ENCODE assay signal across 10 cellular contexts in the genomic region with DNA sequence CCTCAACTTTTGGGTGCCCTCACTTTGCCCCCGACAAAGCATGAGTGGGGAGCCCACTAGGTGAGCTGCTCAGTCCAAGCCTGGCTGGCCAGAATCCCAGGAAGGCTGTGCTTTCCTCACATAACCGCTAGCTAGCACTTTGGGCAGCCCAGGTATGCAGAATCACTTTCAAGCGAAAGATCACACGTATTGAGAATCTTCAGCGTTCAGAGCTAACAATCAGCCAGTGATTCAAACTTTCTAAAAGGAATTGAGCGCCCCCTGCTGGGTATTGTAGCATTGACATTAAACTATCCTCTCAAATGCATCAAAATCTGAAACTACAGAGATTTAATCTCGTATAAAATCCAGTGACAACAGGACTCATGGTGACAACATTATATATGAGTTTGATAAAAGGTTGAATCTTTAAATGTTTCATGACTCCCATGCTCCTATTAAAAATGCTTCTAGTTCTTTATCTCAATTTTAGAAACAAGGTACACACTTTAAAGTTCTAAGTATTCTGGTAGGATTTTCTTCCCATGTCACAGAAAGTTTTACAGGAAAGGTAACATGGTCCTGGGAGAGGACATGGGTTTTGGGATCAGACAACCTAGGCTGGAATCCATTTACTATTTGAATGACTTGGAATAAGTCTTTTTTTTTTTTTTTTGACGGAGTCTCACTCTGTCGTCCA.
DNase-seq lines count a peak whose midpoint lies in the region; FAIRE-seq and TF ChIP-seq lines count a peak whose summit lies in the region.
"Had no signal": no experiment of that assay in that cellular context is flagged by ENCODE, and none has a peak within 500 bp of the region (broad histone marks: within the 10 kb centered on the region; RNA-seq: fewer than 3 reads in every experiment).

No MANE protein-coding gene starts in this region.

- H3K4me3 ChIP-seq in LNCaP clone FGC (ENCODE audit: low read depth, low read length), result no peak overlapping the region
- H3K4me3 ChIP-seq: BLaER1 treated with 17β-estradiol and CSF1 and Interleukin-3, amounts not matched to agents 10 nM and 100 nM; skin epidermis had no signal

- TF ChIP-seq CTCF in LNCaP clone FGC (IDR thresholded peaks at IDR 0.05; ENCODE audit: control insufficient read depth, extremely low read depth, insufficient read depth), result peak; percentile 60

- FAIRE-seq in urothelium cell line (lab: Jason Lieb, UNC), result no peak

- DNase-seq in NCI-H187 (lab: John Stamatoyannopoulos, UW) (peak; percentile 20 to 37), NCI-H187 treated with DMSO at 0.1 percent for 48 hours (lab: John Stamatoyannopoulos, UW) (no peak), LNCaP clone FGC (ENCODE audit: low read depth) (peak; percentile 41), SHP77 treated with DMSO at 0.1 percent for 48 hours (lab: John Stamatoyannopoulos, UW) (peak; percentile 19), globus pallidus (ENCODE audit: low spot score) (peak; percentile 75), pons (ENCODE audit: low spot score) (peak; percentile 88), urothelium cell line (ENCODE audit: low spot score) (peak; percentile 35)
- DNase-seq in activated naive CD4-positive, alpha-beta T cell (lab: John Stamatoyannopoulos, UW), result peak; percentile 46 to 71 (median 57)
